In the genomic region with DNA sequence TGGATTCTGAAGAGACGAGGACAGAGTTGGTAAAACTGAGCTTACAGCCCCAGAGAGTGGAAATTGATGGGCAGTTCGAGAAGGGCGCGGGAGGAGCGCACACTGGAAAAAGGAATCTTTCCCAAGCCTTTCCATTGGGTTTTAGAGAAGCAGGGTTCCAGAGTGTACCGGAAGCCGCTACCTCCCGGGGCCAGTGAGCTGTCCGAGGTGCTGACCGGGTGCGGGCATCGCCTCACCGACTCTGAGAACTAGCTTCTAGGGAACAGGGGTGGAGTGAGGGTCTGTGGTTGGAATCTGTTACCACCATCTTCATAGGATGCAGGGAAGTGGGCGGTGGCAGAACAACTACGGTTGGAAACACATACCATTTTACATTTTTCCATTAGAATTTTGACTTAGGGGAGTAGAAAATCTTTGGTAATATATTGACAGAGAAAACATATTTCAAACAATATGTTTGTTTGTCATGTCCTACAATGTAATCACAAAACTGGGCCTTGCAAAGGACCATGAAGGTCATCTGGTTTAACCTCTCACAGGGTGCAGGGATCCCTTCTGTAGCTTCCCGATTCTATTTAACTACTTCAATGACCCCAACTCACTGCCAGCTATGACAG, we compare ENCODE assay signal across 1 cellular context.
TF ChIP-seq lines count a peak whose summit lies in the region.

No MANE protein-coding gene starts in this region.

TF ChIP-seq in HepG2, 621 proteins besides CTCF, POLR2A, EP300 and RAD21 (continued from another document and continues in another):
- TF ChIP-seq, protein P1, sequence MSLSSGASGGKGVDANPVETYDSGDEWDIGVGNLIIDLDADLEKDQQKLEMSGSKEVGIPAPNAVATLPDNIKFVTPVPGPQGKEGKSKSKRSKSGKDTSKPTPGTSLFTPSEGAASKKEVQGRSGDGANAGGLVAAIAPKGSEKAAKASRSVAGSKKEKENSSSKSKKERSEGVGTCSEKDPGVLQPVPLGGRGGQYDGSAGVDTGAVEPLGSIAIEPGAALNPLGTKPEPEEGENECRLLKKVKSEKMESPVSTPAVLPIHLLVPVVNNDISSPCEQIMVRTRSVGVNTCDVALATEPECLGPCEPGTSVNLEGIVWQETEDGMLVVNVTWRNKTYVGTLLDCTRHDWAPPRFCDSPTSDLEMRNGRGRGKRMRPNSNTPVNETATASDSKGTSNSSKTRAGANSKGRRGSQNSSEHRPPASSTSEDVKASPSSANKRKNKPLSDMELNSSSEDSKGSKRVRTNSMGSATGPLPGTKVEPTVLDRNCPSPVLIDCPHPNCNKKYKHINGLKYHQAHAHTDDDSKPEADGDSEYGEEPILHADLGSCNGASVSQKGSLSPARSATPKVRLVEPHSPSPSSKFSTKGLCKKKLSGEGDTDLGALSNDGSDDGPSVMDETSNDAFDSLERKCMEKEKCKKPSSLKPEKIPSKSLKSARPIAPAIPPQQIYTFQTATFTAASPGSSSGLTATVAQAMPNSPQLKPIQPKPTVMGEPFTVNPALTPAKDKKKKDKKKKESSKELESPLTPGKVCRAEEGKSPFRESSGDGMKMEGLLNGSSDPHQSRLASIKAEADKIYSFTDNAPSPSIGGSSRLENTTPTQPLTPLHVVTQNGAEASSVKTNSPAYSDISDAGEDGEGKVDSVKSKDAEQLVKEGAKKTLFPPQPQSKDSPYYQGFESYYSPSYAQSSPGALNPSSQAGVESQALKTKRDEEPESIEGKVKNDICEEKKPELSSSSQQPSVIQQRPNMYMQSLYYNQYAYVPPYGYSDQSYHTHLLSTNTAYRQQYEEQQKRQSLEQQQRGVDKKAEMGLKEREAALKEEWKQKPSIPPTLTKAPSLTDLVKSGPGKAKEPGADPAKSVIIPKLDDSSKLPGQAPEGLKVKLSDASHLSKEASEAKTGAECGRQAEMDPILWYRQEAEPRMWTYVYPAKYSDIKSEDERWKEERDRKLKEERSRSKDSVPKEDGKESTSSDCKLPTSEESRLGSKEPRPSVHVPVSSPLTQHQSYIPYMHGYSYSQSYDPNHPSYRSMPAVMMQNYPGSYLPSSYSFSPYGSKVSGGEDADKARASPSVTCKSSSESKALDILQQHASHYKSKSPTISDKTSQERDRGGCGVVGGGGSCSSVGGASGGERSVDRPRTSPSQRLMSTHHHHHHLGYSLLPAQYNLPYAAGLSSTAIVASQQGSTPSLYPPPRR (CRISPR knock-in tag; IDR thresholded peaks at IDR 0.05; ENCODE audit: borderline replicate concordance): no peak
- TF ChIP-seq ZNF839 (CRISPR knock-in tag; IDR thresholded peaks at IDR 0.05; ENCODE audit: borderline replicate concordance): no peak
- TF ChIP-seq ZNF850 (CRISPR knock-in tag; conservative IDR thresholded peaks at IDR 0.05): no peak
- TF ChIP-seq ZNF225 (CRISPR knock-in tag; IDR thresholded peaks at IDR 0.05): peak; percentile 52; the same call in 1 of the 2 replicates
- TF ChIP-seq GFI1 (CRISPR knock-in tag; IDR thresholded peaks at IDR 0.05; ENCODE audit: borderline replicate concordance): no peak
- TF ChIP-seq, protein P2, sequence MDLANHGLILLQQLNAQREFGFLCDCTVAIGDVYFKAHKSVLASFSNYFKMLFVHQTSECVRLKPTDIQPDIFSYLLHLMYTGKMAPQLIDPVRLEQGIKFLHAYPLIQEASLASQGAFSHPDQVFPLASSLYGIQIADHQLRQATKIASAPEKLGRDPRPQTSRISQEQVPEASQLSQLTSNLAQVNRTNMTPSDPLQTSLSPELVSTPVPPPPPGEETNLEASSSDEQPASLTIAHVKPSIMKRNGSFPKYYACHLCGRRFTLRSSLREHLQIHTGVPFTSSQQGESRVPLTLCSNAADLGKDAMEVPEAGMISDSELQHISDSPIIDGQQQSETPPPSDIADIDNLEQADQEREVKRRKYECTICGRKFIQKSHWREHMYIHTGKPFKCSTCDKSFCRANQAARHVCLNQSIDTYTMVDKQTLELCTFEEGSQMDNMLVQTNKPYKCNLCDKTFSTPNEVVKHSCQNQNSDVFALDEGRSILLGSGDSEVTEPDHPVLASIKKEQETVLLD (CRISPR knock-in tag; IDR thresholded peaks at IDR 0.05; ENCODE audit: low read depth): no peak
- TF ChIP-seq ZNF30 (CRISPR knock-in tag; IDR thresholded peaks at IDR 0.05): no peak
- TF ChIP-seq, protein P3, sequence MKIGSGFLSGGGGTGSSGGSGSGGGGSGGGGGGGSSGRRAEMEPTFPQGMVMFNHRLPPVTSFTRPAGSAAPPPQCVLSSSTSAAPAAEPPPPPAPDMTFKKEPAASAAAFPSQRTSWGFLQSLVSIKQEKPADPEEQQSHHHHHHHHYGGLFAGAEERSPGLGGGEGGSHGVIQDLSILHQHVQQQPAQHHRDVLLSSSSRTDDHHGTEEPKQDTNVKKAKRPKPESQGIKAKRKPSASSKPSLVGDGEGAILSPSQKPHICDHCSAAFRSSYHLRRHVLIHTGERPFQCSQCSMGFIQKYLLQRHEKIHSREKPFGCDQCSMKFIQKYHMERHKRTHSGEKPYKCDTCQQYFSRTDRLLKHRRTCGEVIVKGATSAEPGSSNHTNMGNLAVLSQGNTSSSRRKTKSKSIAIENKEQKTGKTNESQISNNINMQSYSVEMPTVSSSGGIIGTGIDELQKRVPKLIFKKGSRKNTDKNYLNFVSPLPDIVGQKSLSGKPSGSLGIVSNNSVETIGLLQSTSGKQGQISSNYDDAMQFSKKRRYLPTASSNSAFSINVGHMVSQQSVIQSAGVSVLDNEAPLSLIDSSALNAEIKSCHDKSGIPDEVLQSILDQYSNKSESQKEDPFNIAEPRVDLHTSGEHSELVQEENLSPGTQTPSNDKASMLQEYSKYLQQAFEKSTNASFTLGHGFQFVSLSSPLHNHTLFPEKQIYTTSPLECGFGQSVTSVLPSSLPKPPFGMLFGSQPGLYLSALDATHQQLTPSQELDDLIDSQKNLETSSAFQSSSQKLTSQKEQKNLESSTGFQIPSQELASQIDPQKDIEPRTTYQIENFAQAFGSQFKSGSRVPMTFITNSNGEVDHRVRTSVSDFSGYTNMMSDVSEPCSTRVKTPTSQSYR (CRISPR knock-in tag; IDR thresholded peaks at IDR 0.05; ENCODE audit: borderline replicate concordance): peak; percentile 34; the same call in 1 of the 2 replicates
- TF ChIP-seq PRPF4 (IDR thresholded peaks at IDR 0.05; ENCODE audit: low read depth, low read length, poor library complexity, severe bottlenecking): no peak
- TF ChIP-seq, protein P4, sequence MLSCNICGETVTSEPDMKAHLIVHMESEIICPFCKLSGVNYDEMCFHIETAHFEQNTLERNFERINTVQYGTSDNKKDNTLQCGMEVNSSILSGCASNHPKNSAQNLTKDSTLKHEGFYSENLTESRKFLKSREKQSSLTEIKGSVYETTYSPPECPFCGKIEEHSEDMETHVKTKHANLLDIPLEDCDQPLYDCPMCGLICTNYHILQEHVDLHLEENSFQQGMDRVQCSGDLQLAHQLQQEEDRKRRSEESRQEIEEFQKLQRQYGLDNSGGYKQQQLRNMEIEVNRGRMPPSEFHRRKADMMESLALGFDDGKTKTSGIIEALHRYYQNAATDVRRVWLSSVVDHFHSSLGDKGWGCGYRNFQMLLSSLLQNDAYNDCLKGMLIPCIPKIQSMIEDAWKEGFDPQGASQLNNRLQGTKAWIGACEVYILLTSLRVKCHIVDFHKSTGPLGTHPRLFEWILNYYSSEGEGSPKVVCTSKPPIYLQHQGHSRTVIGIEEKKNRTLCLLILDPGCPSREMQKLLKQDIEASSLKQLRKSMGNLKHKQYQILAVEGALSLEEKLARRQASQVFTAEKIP (CRISPR knock-in tag; IDR thresholded peaks at IDR 0.05; ENCODE audit: borderline replicate concordance): no peak
- TF ChIP-seq IKZF4 (CRISPR knock-in tag; IDR thresholded peaks at IDR 0.05; ENCODE audit: borderline replicate concordance, low read depth, not compliant biosample characterization): no peak
- no peak for TF ChIP-seq MTA1 (CRISPR knock-in tag; IDR thresholded peaks at IDR 0.05; ENCODE audit: borderline replicate concordance)
- TF ChIP-seq STAT5B (CRISPR knock-in tag; IDR thresholded peaks at IDR 0.05): no peak
- no peak for TF ChIP-seq ZNF546 (CRISPR knock-in tag; conservative IDR thresholded peaks at IDR 0.05)
- no peak for TF ChIP-seq TMF1 (CRISPR knock-in tag; IDR thresholded peaks at IDR 0.05; ENCODE audit: low read depth)
- TF ChIP-seq ZZZ3 (CRISPR knock-in tag; IDR thresholded peaks at IDR 0.05; ENCODE audit: borderline replicate concordance): no peak
- TF ChIP-seq, protein P5, sequence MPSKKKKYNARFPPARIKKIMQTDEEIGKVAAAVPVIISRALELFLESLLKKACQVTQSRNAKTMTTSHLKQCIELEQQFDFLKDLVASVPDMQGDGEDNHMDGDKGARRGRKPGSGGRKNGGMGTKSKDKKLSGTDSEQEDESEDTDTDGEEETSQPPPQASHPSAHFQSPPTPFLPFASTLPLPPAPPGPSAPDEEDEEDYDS (CRISPR knock-in tag; IDR thresholded peaks at IDR 0.05): peak; percentile 27; the same call in 1 of the 2 replicates
- TF ChIP-seq, protein P6, sequence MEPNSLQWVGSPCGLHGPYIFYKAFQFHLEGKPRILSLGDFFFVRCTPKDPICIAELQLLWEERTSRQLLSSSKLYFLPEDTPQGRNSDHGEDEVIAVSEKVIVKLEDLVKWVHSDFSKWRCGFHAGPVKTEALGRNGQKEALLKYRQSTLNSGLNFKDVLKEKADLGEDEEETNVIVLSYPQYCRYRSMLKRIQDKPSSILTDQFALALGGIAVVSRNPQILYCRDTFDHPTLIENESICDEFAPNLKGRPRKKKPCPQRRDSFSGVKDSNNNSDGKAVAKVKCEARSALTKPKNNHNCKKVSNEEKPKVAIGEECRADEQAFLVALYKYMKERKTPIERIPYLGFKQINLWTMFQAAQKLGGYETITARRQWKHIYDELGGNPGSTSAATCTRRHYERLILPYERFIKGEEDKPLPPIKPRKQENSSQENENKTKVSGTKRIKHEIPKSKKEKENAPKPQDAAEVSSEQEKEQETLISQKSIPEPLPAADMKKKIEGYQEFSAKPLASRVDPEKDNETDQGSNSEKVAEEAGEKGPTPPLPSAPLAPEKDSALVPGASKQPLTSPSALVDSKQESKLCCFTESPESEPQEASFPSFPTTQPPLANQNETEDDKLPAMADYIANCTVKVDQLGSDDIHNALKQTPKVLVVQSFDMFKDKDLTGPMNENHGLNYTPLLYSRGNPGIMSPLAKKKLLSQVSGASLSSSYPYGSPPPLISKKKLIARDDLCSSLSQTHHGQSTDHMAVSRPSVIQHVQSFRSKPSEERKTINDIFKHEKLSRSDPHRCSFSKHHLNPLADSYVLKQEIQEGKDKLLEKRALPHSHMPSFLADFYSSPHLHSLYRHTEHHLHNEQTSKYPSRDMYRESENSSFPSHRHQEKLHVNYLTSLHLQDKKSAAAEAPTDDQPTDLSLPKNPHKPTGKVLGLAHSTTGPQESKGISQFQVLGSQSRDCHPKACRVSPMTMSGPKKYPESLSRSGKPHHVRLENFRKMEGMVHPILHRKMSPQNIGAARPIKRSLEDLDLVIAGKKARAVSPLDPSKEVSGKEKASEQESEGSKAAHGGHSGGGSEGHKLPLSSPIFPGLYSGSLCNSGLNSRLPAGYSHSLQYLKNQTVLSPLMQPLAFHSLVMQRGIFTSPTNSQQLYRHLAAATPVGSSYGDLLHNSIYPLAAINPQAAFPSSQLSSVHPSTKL (CRISPR knock-in tag; IDR thresholded peaks at IDR 0.05): peak; percentile 43; the same call in 1 of the 2 replicates
- TF ChIP-seq THAP11 (CRISPR knock-in tag; IDR thresholded peaks at IDR 0.05): peak; percentile 56; the same call in 1 of the 2 replicates
- no peak for TF ChIP-seq PAX8 (CRISPR knock-in tag; IDR thresholded peaks at IDR 0.05; ENCODE audit: borderline replicate concordance)
- TF ChIP-seq ZNF496 (CRISPR knock-in tag; IDR thresholded peaks at IDR 0.05; ENCODE audit: insufficient replicate concordance): no peak
- TF ChIP-seq, protein P7, sequence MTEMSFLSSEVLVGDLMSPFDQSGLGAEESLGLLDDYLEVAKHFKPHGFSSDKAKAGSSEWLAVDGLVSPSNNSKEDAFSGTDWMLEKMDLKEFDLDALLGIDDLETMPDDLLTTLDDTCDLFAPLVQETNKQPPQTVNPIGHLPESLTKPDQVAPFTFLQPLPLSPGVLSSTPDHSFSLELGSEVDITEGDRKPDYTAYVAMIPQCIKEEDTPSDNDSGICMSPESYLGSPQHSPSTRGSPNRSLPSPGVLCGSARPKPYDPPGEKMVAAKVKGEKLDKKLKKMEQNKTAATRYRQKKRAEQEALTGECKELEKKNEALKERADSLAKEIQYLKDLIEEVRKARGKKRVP (CRISPR knock-in tag; IDR thresholded peaks at IDR 0.05): no peak
- TF ChIP-seq AGO2 (optimal IDR thresholded peaks at IDR 0.05; ENCODE audit: low read depth, low read length): no peak
- no peak for TF ChIP-seq ZNF713 (CRISPR knock-in tag; IDR thresholded peaks at IDR 0.05)
- TF ChIP-seq ZNF224 (CRISPR knock-in tag; IDR thresholded peaks at IDR 0.05): no peak
- TF ChIP-seq, protein P8, sequence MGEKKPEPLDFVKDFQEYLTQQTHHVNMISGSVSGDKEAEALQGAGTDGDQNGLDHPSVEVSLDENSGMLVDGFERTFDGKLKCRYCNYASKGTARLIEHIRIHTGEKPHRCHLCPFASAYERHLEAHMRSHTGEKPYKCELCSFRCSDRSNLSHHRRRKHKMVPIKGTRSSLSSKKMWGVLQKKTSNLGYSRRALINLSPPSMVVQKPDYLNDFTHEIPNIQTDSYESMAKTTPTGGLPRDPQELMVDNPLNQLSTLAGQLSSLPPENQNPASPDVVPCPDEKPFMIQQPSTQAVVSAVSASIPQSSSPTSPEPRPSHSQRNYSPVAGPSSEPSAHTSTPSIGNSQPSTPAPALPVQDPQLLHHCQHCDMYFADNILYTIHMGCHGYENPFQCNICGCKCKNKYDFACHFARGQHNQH (CRISPR knock-in tag; IDR thresholded peaks at IDR 0.05): peak; percentile 49; the same call in 1 of the 2 replicates
- TF ChIP-seq SP5 (CRISPR knock-in tag; IDR thresholded peaks at IDR 0.05; ENCODE audit: borderline replicate concordance, low read depth): no peak
- no peak for TF ChIP-seq RBM22 (optimal IDR thresholded peaks at IDR 0.05; ENCODE audit: low read length)
